In the genomic region with DNA sequence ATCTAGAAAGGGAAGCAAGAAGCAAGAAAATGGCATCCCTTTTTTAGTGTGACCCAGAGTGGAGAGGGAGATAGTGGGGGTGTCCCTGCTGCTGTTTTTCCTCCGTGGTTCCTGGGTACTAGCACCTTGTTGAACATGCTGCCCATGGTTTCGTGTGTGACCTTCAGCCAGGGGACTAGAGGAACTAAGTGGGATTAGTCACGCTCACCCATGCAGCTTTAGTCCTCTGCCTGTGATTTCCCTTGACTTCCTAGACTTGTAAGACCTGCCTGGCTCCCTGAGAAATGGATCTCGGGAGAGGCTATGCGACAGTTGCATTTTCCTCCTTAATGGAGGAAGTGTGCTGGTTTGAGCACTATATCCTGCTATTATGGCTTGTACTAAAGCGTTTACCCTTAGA, we compare ENCODE assay signal across 26 cellular contexts.
"Had no signal": no experiment of that assay in that cellular context is flagged by ENCODE, and none has a peak within 500 bp of the region (broad histone marks: within the 10 kb centered on the region; RNA-seq: fewer than 3 reads in every experiment).

No MANE protein-coding gene starts in this region.

- DNase-seq: activated CD4-positive, alpha-beta T cell treated with anti-CD3 and anti-CD28 coated beads for 36 hours; activated CD4-positive, CD25-positive, alpha-beta regulatory T cell; activated CD8-positive, alpha-beta memory T cell treated with anti-CD3 and anti-CD28 coated beads, Interleukin-2, amount 10 ng/mL, durations not matched to agents 7 days and 5 days; activated CD8-positive, alpha-beta T cell treated with anti-CD3 and anti-CD28 coated beads, Interleukin-2, amount 10 ng/mL, durations not matched to agents 7 days and 5 days; activated naive CD4-positive, alpha-beta T cell; activated T-cell treated with anti-CD3 and anti-CD28 coated beads for 4 hours; activated T-cell treated with anti-CD3 and anti-CD28 coated beads, Interleukin-2, amount 50 U/mL, for 72 hours; central memory CD4-positive, alpha-beta T cell; foreskin melanocyte; heart right ventricle; islet precursor cell; left ventricle myocardium superior; ovary; small intestine; stimulated activated CD4-positive, alpha-beta T cell treated with anti-CD3 and anti-CD28 coated beads, Interleukin-1b, Interleukin-23, amount 100 ng/mL, for 48 hours; stimulated activated CD4-positive, alpha-beta T cell treated with anti-CD3 and anti-CD28 coated beads, Interleukin-4, amount 100 ng/mL, for 4 hours; stimulated activated CD8-positive, alpha-beta memory T cell treated with anti-CD3 and anti-CD28 coated beads, Interleukin-4, amount 100 ng/mL, for 48 hours; stimulated activated naive CD8-positive, alpha-beta T cell treated with anti-CD3 and anti-CD28 coated beads, Interleukin-15, amount 100 ng/mL, for 72 hours; T-helper 1 cell; thyroid gland; upper lobe of left lung had no signal

- H3K27me3 ChIP-seq: breast epithelium, heart right ventricle, neutrophil, ovary, thyroid gland, upper lobe of left lung had no signal

- H3K4me1 ChIP-seq: breast epithelium, heart right ventricle, thyroid gland, upper lobe of left lung had no signal

- H3K27ac ChIP-seq: breast epithelium, heart right ventricle, neutrophil, ovary, thyroid gland, upper lobe of left lung had no signal

- H3K9me3 ChIP-seq: thyroid gland had no signal

- H3K36me3 ChIP-seq: breast epithelium, heart right ventricle, neutrophil, ovary, thyroid gland, upper lobe of left lung had no signal

- H3K4me3 ChIP-seq: breast epithelium, heart right ventricle, ovary, thyroid gland, upper lobe of left lung had no signal

- ATAC-seq: activated CD4-positive, alpha-beta T cell treated with anti-CD3 and anti-CD28 coated beads for 36 hours; activated CD8-positive, alpha-beta memory T cell treated with anti-CD3 and anti-CD28 coated beads, Interleukin-2, amount 10 ng/mL, durations not matched to agents 7 days and 5 days; activated CD8-positive, alpha-beta T cell treated with anti-CD3 and anti-CD28 coated beads, Interleukin-2, amount 10 ng/mL, durations not matched to agents 7 days and 5 days; activated naive CD4-positive, alpha-beta T cell treated with anti-CD3 and anti-CD28 coated beads, Interleukin-2, amount 50 U/mL, for 72 hours; activated T-cell treated with anti-CD3 and anti-CD28 coated beads, Interleukin-2, amount 50 U/mL, for 72 hours; heart right ventricle; left ventricle myocardium superior; sciatic nerve; stimulated activated memory B cell treated with anti-CD40 and anti-IgM and Interleukin-4, amounts not matched to agents 10 μg/mL and 1 μg/mL and 100 μg/mL, for 72 hours; stimulated activated naive CD8-positive, alpha-beta T cell treated with anti-CD3 and anti-CD28 coated beads, Interleukin-15, amount 100 ng/mL, for 72 hours had no signal
